ENCODE assay signal across 15 cellular contexts in genomic region chr6:170372380-170373325, GRCh38.
"Had no signal": no experiment of that assay in that cellular context is flagged by ENCODE, and none has a peak within 500 bp of the region (broad histone marks: within the 10 kb centered on the region; RNA-seq: fewer than 3 reads in every experiment).

No MANE protein-coding gene starts in this region.

- H3K27me3 Mint-ChIP-seq: activated CD8-positive, alpha-beta T cell treated with anti-CD3 and anti-CD28 coated beads for 36 hours; memory B cell; natural killer cell treated with Interleukin-12 subunit alpha and Interleukin-12 subunit beta and Interleukin-15 and Interleukin-18, amount 100 ng/mL, for 72 hours; stimulated activated naive CD8-positive, alpha-beta T cell treated with anti-CD3 and anti-CD28 coated beads, Interleukin-15, Interleukin-2, amounts not matched to agents 100 ng/mL and 50 ng/mL, for 24 hours; type B pancreatic cell had no signal

- H3K4me1 ChIP-seq: suprapubic skin had no signal

- DNase-seq: activated CD4-positive, alpha-beta T cell treated with anti-CD3 and anti-CD28 coated beads for 48 hours; activated CD8-positive, alpha-beta T cell treated with anti-CD3 and anti-CD28 coated beads for 36 hours; activated gamma-delta T cell; activated T-cell treated with anti-CD3 and anti-CD28 coated beads, Interleukin-2, amount 50 U/mL, for 4 hours; body of pancreas; central memory CD4-positive, alpha-beta T cell; kidney glomerular epithelial cell; occipital lobe had no signal

- H3K4me3 Mint-ChIP-seq: activated CD8-positive, alpha-beta T cell treated with anti-CD3 and anti-CD28 coated beads for 36 hours; activated T-cell treated with anti-CD3 and anti-CD28 coated beads, Interleukin-2, amount 50 U/mL, for 4 hours; memory B cell; natural killer cell treated with Interleukin-12 subunit alpha and Interleukin-12 subunit beta and Interleukin-15 and Interleukin-18, amount 100 ng/mL, for 72 hours; stimulated activated naive CD8-positive, alpha-beta T cell treated with anti-CD3 and anti-CD28 coated beads, Interleukin-15, Interleukin-2, amounts not matched to agents 100 ng/mL and 50 ng/mL, for 24 hours; type B pancreatic cell had no signal

- H3K4me3 ChIP-seq: body of pancreas, coronary artery, suprapubic skin had no signal

- H3K9me3 ChIP-seq: body of pancreas, suprapubic skin had no signal

- H3K27me3 ChIP-seq: body of pancreas, suprapubic skin had no signal

- H3K9me3 Mint-ChIP-seq: activated CD8-positive, alpha-beta T cell treated with anti-CD3 and anti-CD28 coated beads for 36 hours; activated naive CD4-positive, alpha-beta T cell treated with anti-CD3 and anti-CD28 coated beads, Interleukin-2, amount 50 U/mL, for 72 hours; activated T-cell treated with anti-CD3 and anti-CD28 coated beads, Interleukin-2, amount 50 U/mL, for 4 hours; memory B cell; natural killer cell treated with Interleukin-12 subunit alpha and Interleukin-12 subunit beta and Interleukin-15 and Interleukin-18, amount 100 ng/mL, for 72 hours; stimulated activated naive CD8-positive, alpha-beta T cell treated with anti-CD3 and anti-CD28 coated beads, Interleukin-15, Interleukin-2, amounts not matched to agents 100 ng/mL and 50 ng/mL, for 24 hours; type B pancreatic cell had no signal

- H3K27ac Mint-ChIP-seq: activated CD8-positive, alpha-beta T cell treated with anti-CD3 and anti-CD28 coated beads for 36 hours; memory B cell; natural killer cell treated with Interleukin-12 subunit alpha and Interleukin-12 subunit beta and Interleukin-15 and Interleukin-18, amount 100 ng/mL, for 72 hours; stimulated activated naive CD8-positive, alpha-beta T cell treated with anti-CD3 and anti-CD28 coated beads, Interleukin-15, Interleukin-2, amounts not matched to agents 100 ng/mL and 50 ng/mL, for 24 hours had no signal

- H3K27ac ChIP-seq: body of pancreas, coronary artery, suprapubic skin had no signal
